8 cellular contexts compared by ENCODE assay signal in the genomic region with DNA sequence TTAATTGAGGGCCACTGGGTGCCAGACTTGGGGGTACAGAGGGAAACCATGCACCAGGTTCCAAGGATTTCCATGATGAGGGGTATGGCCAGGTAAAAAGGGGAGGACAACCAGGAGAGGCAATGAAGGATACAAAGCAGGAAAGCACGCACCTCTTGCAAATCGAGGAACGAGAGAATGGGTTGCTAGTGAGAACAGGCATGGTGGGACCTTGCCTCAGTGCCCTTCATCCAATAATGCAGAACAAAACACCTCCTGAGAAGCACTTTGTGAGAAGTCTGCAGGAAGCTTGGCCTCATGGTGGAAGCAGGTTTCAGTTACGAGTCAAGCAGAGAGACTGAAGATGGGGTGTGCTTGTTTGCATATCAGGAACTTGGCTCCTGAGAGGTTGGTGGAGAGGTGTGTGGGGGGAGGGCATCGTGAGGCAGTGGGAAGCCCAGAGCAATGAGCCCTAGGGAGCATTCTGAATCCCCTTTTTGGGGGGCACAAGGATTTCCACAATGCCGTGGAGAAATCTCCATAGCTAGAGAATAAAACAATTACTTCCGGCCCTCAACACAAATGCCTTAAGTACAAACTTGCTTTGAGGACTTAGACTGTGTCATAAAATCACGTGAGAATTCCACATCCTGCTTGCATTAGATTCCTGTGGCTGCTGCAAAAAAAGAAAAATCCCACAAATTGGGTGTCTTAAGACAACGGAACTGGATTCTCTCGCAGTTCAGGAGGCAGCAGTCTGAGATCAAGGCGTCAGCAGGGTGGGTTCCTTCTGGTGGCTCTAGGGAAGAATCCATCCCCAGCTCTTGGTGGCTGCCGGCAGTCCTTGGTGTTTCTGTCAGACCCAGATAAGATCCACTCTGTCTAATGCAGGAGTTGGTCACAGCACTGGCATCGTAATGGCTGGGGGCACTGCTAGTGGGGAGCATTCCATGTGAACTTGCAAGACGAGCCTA. TPM values are rescaled to one million over a fixed set of nuclear protein-coding genes. Genes with fewer than 3 reads are reported as not detected.
DNase-seq lines count a peak whose midpoint lies in the region; ATAC-seq and TF ChIP-seq lines count a peak whose summit lies in the region.

No MANE protein-coding gene starts in this region.

- peaks cover 23 to 28% of the 10 kb centered on the region in 2 donors for H3K27me3 Mint-ChIP-seq in effector memory CD8-positive, alpha-beta T cell
- peaks cover 19 to 24% of the 10 kb centered on the region in 2 donors for H3K27me3 Mint-ChIP-seq in natural killer cell (ENCODE audit: low read depth in 2 of 2)

- H3K4me1 Mint-ChIP-seq in effector memory CD8-positive, alpha-beta T cell (ENCODE audit: low read depth in 2 of 2), result peaks cover 5 to 16% of the 10 kb centered on the region in 2 donors
- H3K4me1 Mint-ChIP-seq in natural killer cell, result peaks cover 23% of the 10 kb centered on the region in 2 donors

- peak overlapping the region; percentile 54 to 59 for H3K4me3 Mint-ChIP-seq in effector memory CD8-positive, alpha-beta T cell
- H3K4me3 Mint-ChIP-seq in natural killer cell, result peak overlapping the region; percentile 68

- H3K36me3 Mint-ChIP-seq in effector memory CD8-positive, alpha-beta T cell (ENCODE audit: insufficient read depth), result no peaks in the 10 kb centered on the region
- H3K36me3 Mint-ChIP-seq in natural killer cell, result no peaks in the 10 kb centered on the region

- ATAC-seq in effector memory CD8-positive, alpha-beta T cell (replicated peaks), result no peak
- ATAC-seq in natural killer cell (peak in 2 of 3 donors; percentile 32 to 48), omental fat pad (ENCODE audit: low FRiP score) (no peak)

- intact Hi-C loops in natural killer cell (cut with micrococcal nuclease), result no loop called here

- peak overlapping the region in 1 of 2 donors; percentile 13 for H3K27ac Mint-ChIP-seq in effector memory CD8-positive, alpha-beta T cell
- peak overlapping the region in 1 of 2 donors; percentile 37 for H3K27ac Mint-ChIP-seq in natural killer cell

- DNase-seq in EH (ENCODE audit: low read depth) (peak; percentile 94), NCI-H2227 (lab: John Stamatoyannopoulos, UW; ENCODE audit: unreplicated experiment) (peak; percentile 66), natural killer cell (no peak), omental fat pad (ENCODE audit: low spot score) (no peak), AML-193 (lab: John Stamatoyannopoulos, UW) (no peak), NCI-H345 (lab: John Stamatoyannopoulos, UW) (no peak)
- DNase-seq in effector memory CD8-positive, alpha-beta T cell, result no peak
- no peak for DNase-seq in activated CD8-positive, alpha-beta memory T cell treated with anti-CD3 and anti-CD28 coated beads, Interleukin-2, amount 50 U/mL, for 4 hours

- no peak for TF ChIP-seq CTCF in natural killer cell (IDR thresholded peaks at IDR 0.05)
- TF ChIP-seq CTCF in omental fat pad (IDR thresholded peaks at IDR 0.05), result no peak

- no peaks in the 10 kb centered on the region for H3K9me3 Mint-ChIP-seq in effector memory CD8-positive, alpha-beta T cell
- H3K9me3 Mint-ChIP-seq in natural killer cell, result no peaks in the 10 kb centered on the region

RNA-seq across cellular contexts. Expression of a gene that starts 54.9 kb away (rescaled TPM):
- total RNA-seq in natural killer cell (10 to 100 TPM in 1 of 3 donors, under 1 TPM in 2; 0.12 to 10.3 (median 0.29) TPM), omental fat pad (10 to 100 TPM; 23.5 to 39.3 (median 37.0) TPM)

Comparison
In these comparisons a context has a peak if more than half of its experiments do, and no peak if none do; other contexts are left out.
1. DNase-seq: peak in EH (single experiment) and NCI-H2227 (single experiment); none in effector memory CD8-positive, alpha-beta T cell (0 of 3), natural killer cell (single experiment), omental fat pad (single experiment), activated CD8-positive, alpha-beta memory T cell treated with anti-CD3 and anti-CD28 coated beads, Interleukin-2, amount 50 U/mL, for 4 hours (single experiment), AML-193 (0 of 2) and NCI-H345 (single experiment).
2. ATAC-seq: peak in natural killer cell (2 of 3); none in effector memory CD8-positive, alpha-beta T cell (single experiment) and omental fat pad (single experiment).